ENCODE assay signal across 2 cellular contexts in the genomic region with DNA sequence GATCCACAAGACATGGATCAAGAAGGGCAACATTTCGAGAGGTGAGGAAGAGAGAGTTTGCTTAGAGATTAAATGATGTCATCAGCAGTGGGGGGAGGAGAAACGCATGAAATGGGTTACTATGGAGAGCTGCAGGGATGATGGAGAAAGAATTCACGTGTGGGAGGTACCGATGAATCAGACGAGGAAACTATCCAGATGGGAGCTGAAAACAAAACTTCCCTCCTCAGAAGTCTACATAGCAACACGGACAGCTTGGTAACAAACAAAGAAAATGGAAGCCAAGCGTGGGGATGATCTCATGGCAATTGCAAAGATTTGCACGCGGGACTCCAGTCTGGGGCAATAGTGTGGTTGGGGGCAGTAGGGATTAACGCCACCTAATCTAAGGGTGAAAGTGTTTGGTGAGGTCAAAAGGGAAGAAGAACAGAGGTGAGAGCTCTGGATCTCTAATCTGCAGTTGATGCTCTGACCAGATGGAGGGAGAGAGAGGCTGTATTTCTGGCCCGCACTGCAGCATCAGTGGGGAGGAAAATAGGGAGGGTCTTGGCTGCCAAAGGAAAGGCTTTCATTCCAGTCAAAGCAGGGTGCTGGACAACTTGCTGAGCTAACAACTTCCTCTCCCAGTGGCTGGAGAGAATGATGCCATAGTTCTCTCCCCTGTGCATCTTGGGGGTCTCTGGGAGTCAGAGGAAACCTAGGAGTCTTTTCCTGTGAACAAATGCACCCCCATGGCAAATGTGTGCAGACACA.
TF ChIP-seq lines count a peak whose summit lies in the region.

No MANE protein-coding gene starts in this region.

TF ChIP-seq in K562, 482 proteins besides CTCF, POLR2A, EP300 and RAD21:
- TF ChIP-seq ZFP1 (CRISPR knock-in tag; IDR thresholded peaks at IDR 0.05) = no peak
- TF ChIP-seq, protein P1, sequence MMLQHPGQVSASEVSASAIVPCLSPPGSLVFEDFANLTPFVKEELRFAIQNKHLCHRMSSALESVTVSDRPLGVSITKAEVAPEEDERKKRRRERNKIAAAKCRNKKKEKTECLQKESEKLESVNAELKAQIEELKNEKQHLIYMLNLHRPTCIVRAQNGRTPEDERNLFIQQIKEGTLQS (IDR thresholded peaks at IDR 0.05) = peak; percentile 31; the same call in 1 of the 2 replicates
- TF ChIP-seq, protein P1 (CRISPR knock-in tag; conservative IDR thresholded peaks at IDR 0.05) = no peak

TF ChIP-seq in GM12891, 5 proteins besides CTCF, POLR2A, EP300 and RAD21:
- TF ChIP-seq POLR2AphosphoS5 (IDR thresholded peaks at IDR 0.05; ENCODE audit: low read depth, low read length) (no peak), POU2F2 (IDR thresholded peaks at IDR 0.05; ENCODE audit: low read depth, low read length) (no peak), SPI1 (IDR thresholded peaks at IDR 0.05; ENCODE audit: low read depth, low read length) (no peak), TAF1 (IDR thresholded peaks at IDR 0.05; ENCODE audit: low read depth, low read length) (no peak), PAX5 (IDR thresholded peaks at IDR 0.05; ENCODE audit: insufficient read depth, low read length, severe bottlenecking) (no peak)
